ENCODE assay signal across 11 cellular contexts in genomic region chr6:105135056-105135455, GRCh38. TPM values are rescaled to one million over a fixed set of nuclear protein-coding genes. Genes with fewer than 3 reads are reported as not detected.
DNase-seq lines count a peak whose midpoint lies in the region; ATAC-seq, FAIRE-seq and TF ChIP-seq lines count a peak whose summit lies in the region.
"Had no signal": no experiment of that assay in that cellular context is flagged by ENCODE, and none has a peak within 500 bp of the region (broad histone marks: within the 10 kb centered on the region; RNA-seq: fewer than 3 reads in every experiment).

No MANE protein-coding gene starts in this region.

- in situ Hi-C loops in brain microvascular endothelial cell (cut with HindIII; ENCODE audit: low pct_ligation_motif_present, low sequenced_read_pairs): no loop called here

- H3K4me3 ChIP-seq in brain microvascular endothelial cell (ENCODE audit: low read depth, low read length): no peak overlapping the region
- H3K4me3 ChIP-seq: spleen, upper lobe of left lung had no signal

- H3K27ac ChIP-seq in brain microvascular endothelial cell: no peak overlapping the region
- H3K27ac ChIP-seq: spleen, upper lobe of left lung had no signal

- no peaks in the 10 kb centered on the region for H3K36me3 ChIP-seq in brain microvascular endothelial cell (replicated peaks)
- H3K36me3 ChIP-seq: spleen, upper lobe of left lung had no signal

- TF ChIP-seq POLR2A in GM12891 (IDR thresholded peaks at IDR 0.05; ENCODE audit: low read depth, low read length): no peak

- no peak for ATAC-seq in HG03135 (IDR thresholded peaks at IDR 0.05; ENCODE audit: unreplicated experiment)
- ATAC-seq in HG02763 (IDR thresholded peaks at IDR 0.05; ENCODE audit: unreplicated experiment): no peak

- TF ChIP-seq CTCF in brain microvascular endothelial cell (IDR thresholded peaks at IDR 0.05; ENCODE audit: low read depth, low read length, missing control alignments): peak; percentile 47

- H3K27me3 ChIP-seq in brain microvascular endothelial cell (replicated peaks): no peaks in the 10 kb centered on the region

- FAIRE-seq in HTR-8/SVneo (lab: Jason Lieb, UNC) (no peak), GM12891 (lab: Jason Lieb, UNC) (no peak)

- DNase-seq in COR-L47 (lab: John Stamatoyannopoulos, UW) (peak; percentile 25), HTR-8/SVneo (ENCODE audit: insufficient read length, low spot score) (peak; percentile 21), brain microvascular endothelial cell (peak; percentile 3), midbrain (lab: John Stamatoyannopoulos, UW) (peak; percentile 29), GM12891 (ENCODE audit: insufficient read length, low spot score) (no peak)
- no peak for DNase-seq in activated CD8-positive, alpha-beta memory T cell treated with anti-CD3 and anti-CD28 coated beads, Interleukin-2, amount 50 U/mL, for 48 hours
- DNase-seq: activated T-cell treated with anti-CD3 and anti-CD28 coated beads, Interleukin-2, amount 50 U/mL, for 1 hour; spleen; upper lobe of left lung had no signal

TF ChIP-seq in GM12891, 5 proteins besides CTCF, POLR2A, EP300 and RAD21:
- TF ChIP-seq SPI1 (IDR thresholded peaks at IDR 0.05; ENCODE audit: low read depth, low read length) (no peak), POLR2AphosphoS5 (IDR thresholded peaks at IDR 0.05; ENCODE audit: low read depth, low read length) (no peak), POU2F2 (IDR thresholded peaks at IDR 0.05; ENCODE audit: low read depth, low read length) (no peak), TAF1 (IDR thresholded peaks at IDR 0.05; ENCODE audit: low read depth, low read length) (no peak), PAX5 (IDR thresholded peaks at IDR 0.05; ENCODE audit: insufficient read depth, low read length, severe bottlenecking) (no peak)

RNA-seq across cellular contexts. Expression of gene POPDC3, which starts 44.8 kb away (rescaled TPM):
- polyA plus RNA-seq in GM12891 (2012; ENCODE audit: low read depth, missing spikeins): 0.27 TPM

Comparison
In these comparisons a context has a peak if more than half of its experiments do, and no peak if none do; other contexts are left out.
1. DNase-seq: peak in COR-L47 (single experiment), HTR-8/SVneo (single experiment), brain microvascular endothelial cell (single experiment) and midbrain (single experiment); none in GM12891 (single experiment) and activated CD8-positive, alpha-beta memory T cell treated with anti-CD3 and anti-CD28 coated beads, Interleukin-2, amount 50 U/mL, for 48 hours (single experiment).